Comparison of ENCODE assay signal across 2 cellular contexts in the genomic region with DNA sequence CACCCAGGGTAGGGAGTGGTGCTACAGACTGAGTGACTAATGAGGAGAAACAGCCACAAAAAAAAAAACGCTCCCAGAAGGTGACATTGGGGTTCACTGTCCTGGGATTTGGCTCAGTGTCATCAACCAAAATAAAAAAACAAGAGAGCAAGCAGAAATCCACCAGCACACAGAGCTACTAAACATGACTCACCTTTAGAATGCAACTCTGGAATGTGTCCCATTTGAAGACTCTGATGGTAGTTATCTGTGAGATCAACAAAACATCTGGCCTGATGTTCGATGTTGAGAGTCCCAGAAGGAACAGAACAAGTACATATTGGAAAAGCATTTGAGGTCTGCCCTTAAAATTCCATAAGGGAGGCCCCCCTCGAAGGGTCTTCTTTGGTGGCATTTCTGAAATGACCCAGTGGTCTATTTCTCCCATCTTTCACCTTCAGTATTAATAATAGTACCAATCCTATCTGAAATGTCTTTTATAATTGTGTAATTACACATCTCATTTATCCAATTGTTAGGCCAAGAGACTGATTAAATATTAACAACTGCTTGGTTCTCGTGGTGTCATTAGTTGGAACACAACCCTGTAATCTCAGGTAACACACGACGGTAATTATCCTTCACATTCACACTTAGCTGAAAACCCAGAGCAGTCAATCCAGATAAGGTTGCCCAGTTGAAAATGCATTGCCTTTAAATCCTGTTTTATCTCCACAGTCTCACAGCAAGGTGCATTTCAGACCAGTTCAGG.
TF ChIP-seq lines count a peak whose summit lies in the region.

No MANE protein-coding gene starts in this region.

TF ChIP-seq in SK-N-SH, 30 proteins besides CTCF, POLR2A, EP300 and RAD21:
- TF ChIP-seq FOXM1 (IDR thresholded peaks at IDR 0.05; ENCODE audit: low read depth) (no peak), RXRA (IDR thresholded peaks at IDR 0.05; ENCODE audit: borderline replicate concordance, low read depth) (no peak), TAF1 (IDR thresholded peaks at IDR 0.05; ENCODE audit: borderline replicate concordance, low read depth, low read length) (no peak), FOXJ3 (CRISPR knock-in tag; IDR thresholded peaks at IDR 0.05) (no peak), FOSL2 (IDR thresholded peaks at IDR 0.05; ENCODE audit: borderline replicate concordance, low read depth) (peak; percentile 50), TCF12 (IDR thresholded peaks at IDR 0.05) (0 out of 2 replicates have a peak, but pooled peaks have one; percentile 36), ELF1 (IDR thresholded peaks at IDR 0.05) (no peak), RCOR1 (IDR thresholded peaks at IDR 0.05; ENCODE audit: low read length) (no peak), GABPA (IDR thresholded peaks at IDR 0.05; ENCODE audit: low read depth) (no peak), SIN3A (IDR thresholded peaks at IDR 0.05; ENCODE audit: borderline replicate concordance, low read depth, low read length) (no peak), NRF1 (IDR thresholded peaks at IDR 0.05; ENCODE audit: low read depth, low read length) (no peak), JUND (IDR thresholded peaks at IDR 0.05) (peak; percentile 46)
- TF ChIP-seq, protein P1, sequence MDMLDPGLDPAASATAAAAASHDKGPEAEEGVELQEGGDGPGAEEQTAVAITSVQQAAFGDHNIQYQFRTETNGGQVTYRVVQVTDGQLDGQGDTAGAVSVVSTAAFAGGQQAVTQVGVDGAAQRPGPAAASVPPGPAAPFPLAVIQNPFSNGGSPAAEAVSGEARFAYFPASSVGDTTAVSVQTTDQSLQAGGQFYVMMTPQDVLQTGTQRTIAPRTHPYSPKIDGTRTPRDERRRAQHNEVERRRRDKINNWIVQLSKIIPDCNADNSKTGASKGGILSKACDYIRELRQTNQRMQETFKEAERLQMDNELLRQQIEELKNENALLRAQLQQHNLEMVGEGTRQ (IDR thresholded peaks at IDR 0.05; ENCODE audit: borderline replicate concordance, low read depth, low read length), result no peak
- TF ChIP-seq, protein P2, sequence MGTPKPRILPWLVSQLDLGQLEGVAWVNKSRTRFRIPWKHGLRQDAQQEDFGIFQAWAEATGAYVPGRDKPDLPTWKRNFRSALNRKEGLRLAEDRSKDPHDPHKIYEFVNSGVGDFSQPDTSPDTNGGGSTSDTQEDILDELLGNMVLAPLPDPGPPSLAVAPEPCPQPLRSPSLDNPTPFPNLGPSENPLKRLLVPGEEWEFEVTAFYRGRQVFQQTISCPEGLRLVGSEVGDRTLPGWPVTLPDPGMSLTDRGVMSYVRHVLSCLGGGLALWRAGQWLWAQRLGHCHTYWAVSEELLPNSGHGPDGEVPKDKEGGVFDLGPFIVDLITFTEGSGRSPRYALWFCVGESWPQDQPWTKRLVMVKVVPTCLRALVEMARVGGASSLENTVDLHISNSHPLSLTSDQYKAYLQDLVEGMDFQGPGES (IDR thresholded peaks at IDR 0.05; ENCODE audit: low read depth, low read length), result no peak
- TF ChIP-seq, protein P3, sequence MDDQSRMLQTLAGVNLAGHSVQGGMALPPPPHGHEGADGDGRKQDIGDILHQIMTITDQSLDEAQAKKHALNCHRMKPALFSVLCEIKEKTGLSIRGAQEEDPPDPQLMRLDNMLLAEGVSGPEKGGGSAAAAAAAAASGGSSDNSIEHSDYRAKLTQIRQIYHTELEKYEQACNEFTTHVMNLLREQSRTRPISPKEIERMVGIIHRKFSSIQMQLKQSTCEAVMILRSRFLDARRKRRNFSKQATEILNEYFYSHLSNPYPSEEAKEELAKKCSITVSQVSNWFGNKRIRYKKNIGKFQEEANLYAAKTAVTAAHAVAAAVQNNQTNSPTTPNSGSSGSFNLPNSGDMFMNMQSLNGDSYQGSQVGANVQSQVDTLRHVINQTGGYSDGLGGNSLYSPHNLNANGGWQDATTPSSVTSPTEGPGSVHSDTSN (IDR thresholded peaks at IDR 0.05), result no peak

TF ChIP-seq in SK-N-SH treated with all-trans-retinoic acid at 6 μM for 48 hours, 23 proteins besides CTCF, POLR2A, EP300 and RAD21:
- no peak for TF ChIP-seq ZC3H10 (CRISPR knock-in tag; IDR thresholded peaks at IDR 0.05)
